ENCODE assay signal across 24 cellular contexts in the genomic region with DNA sequence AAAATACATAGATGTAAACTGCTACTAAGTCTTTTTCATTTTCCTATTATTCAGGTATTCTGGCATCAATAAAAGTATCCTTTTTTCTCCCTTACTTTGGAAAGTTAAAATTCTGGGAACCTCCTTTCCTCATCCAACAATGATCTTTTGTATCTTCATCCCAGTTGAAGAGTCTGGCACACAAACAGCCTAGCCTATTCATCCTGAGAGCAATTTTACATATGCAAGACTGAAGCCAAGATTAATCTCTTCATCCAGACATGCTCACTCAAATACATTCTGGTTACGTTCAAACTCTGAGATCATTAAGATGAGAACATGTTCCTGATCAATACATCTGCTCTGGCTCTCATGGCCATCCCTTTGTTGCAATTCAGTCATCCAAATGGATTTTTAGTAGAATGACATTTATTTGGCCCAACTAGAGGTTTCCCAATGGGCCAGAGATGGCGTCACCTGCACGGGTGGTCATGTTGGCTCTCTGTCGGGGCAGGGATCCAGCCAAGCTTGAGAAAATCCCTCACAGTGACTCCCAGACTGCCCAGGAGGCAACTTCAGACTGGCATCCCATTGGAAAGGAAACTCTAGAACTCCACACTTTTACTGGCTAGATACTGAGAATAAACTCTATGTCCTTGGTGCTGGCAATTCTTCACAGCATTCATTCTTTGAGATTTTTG.
"Had no signal": no experiment of that assay in that cellular context is flagged by ENCODE, and none has a peak within 500 bp of the region (broad histone marks: within the 10 kb centered on the region; RNA-seq: fewer than 3 reads in every experiment).

No MANE protein-coding gene starts in this region.

- H3K4me1 ChIP-seq: esophagus squamous epithelium, gastroesophageal sphincter, right lobe of liver, testis, tibial nerve, upper lobe of right lung, vagina had no signal

- H3K9me3 ChIP-seq: esophagus squamous epithelium, gastroesophageal sphincter, ovary, right lobe of liver, testis, tibial nerve, upper lobe of right lung, vagina had no signal

- H3K27me3 Mint-ChIP-seq: progenitor cell of endocrine pancreas had no signal

- H3K27ac ChIP-seq: dorsolateral prefrontal cortex, esophagus squamous epithelium, gastroesophageal sphincter, hepatocyte, ovary, right lobe of liver, testis, tibial nerve, upper lobe of right lung, vagina had no signal

- DNase-seq: cortex of kidney; effector CD8-positive, alpha-beta T cell; esophagus squamous epithelium; foreskin fibroblast; islet precursor cell; mammary epithelial cell; natural killer cell; ovary; right lobe of liver; stimulated activated CD4-positive, alpha-beta T cell treated with anti-CD3 and anti-CD28 coated beads, Interleukin-4, amount 100 ng/mL, for 1 hour; stimulated activated CD8-positive, alpha-beta memory T cell treated with anti-CD3 and anti-CD28 coated beads, Interleukin-4, amount 100 ng/mL, for 48 hours; stimulated activated naive CD8-positive, alpha-beta T cell treated with anti-CD3 and anti-CD28 coated beads, Interleukin-15, Interleukin-2, amounts not matched to agents 100 U/mL and 50 U/mL, for 24 hours; testis; upper lobe of right lung had no signal

- ATAC-seq: gastroesophageal sphincter; left lobe of liver; natural killer cell; right lobe of liver; stimulated activated effector memory CD8-positive, alpha-beta T cell treated with anti-CD3 and anti-CD28 coated beads, Interleukin-12 subunit alpha, Interleukin-12 subunit beta, amount 100 ng/mL, for 72 hours; stimulated activated naive CD8-positive, alpha-beta T cell treated with anti-CD3 and anti-CD28 coated beads, Interleukin-15, Interleukin-2, amounts not matched to agents 100 U/mL and 50 U/mL, for 24 hours; upper lobe of right lung had no signal

- H3K27me3 ChIP-seq: esophagus squamous epithelium, gastroesophageal sphincter, hepatocyte, ovary, right lobe of liver, testis, tibial nerve, upper lobe of right lung, vagina had no signal

- H2AFZ ChIP-seq: hepatocyte had no signal

- H3K4me2 ChIP-seq: hepatocyte had no signal

- H3K79me2 ChIP-seq: hepatocyte had no signal

- H3K36me3 ChIP-seq: esophagus squamous epithelium, gastroesophageal sphincter, ovary, right lobe of liver, tibial nerve, upper lobe of right lung, vagina had no signal

- H3K27ac Mint-ChIP-seq: natural killer cell; progenitor cell of endocrine pancreas; stimulated activated effector memory CD8-positive, alpha-beta T cell treated with anti-CD3 and anti-CD28 coated beads, Interleukin-12 subunit alpha, Interleukin-12 subunit beta, amount 100 ng/mL, for 72 hours had no signal

- H3K4me1 Mint-ChIP-seq: natural killer cell; neural crest cell; stimulated activated effector memory CD8-positive, alpha-beta T cell treated with anti-CD3 and anti-CD28 coated beads, Interleukin-12 subunit alpha, Interleukin-12 subunit beta, amount 100 ng/mL, for 72 hours had no signal

- H3K4me3 Mint-ChIP-seq: natural killer cell; neural crest cell; stimulated activated effector memory CD8-positive, alpha-beta T cell treated with anti-CD3 and anti-CD28 coated beads, Interleukin-12 subunit alpha, Interleukin-12 subunit beta, amount 100 ng/mL, for 72 hours had no signal

- FAIRE-seq: endometrium had no signal

- H3K36me3 Mint-ChIP-seq: stimulated activated effector memory CD8-positive, alpha-beta T cell treated with anti-CD3 and anti-CD28 coated beads, Interleukin-12 subunit alpha, Interleukin-12 subunit beta, amount 100 ng/mL, for 72 hours had no signal

- H3K4me3 ChIP-seq: dorsolateral prefrontal cortex, esophagus squamous epithelium, gastroesophageal sphincter, hepatocyte, ovary, right lobe of liver, testis, tibial nerve, upper lobe of right lung, vagina had no signal
